Comparison of ENCODE assay signal across 1 cellular context in the genomic region with DNA sequence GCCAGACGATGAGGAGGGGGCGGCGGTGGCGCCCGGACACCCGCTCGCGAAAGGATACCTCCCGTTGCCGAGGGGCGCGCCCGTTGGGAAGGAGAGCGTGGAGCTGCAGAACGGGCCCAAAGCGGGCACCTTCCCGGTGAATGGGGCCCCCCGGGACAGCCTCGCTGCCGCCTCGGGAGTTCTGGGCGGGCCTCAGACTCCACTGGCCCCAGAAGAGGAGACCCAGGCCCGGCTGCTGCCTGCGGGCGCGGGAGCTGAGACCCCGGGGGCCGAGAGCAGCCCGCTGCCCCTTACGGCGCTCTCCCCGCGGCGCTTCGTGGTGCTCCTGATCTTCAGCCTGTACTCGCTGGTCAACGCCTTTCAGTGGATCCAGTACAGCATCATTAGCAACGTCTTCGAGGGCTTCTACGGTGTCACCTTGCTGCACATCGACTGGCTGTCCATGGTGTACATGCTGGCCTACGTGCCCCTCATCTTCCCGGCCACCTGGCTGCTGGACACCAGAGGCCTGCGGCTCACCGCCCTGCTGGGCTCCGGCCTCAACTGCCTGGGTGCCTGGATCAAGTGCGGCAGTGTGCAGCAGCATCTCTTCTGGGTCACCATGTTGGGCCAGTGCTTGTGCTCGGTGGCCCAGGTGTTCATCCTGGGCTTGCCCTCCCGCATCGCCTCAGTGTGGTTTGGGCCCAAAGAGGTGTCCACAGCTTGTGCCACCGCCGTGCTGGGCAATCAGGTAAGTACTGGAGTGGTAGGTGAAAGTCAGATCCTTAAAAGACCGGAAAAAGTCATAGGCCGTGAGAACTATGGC.
TF ChIP-seq lines count a peak whose summit lies in the region.

No MANE protein-coding gene starts in this region.

TF ChIP-seq in HepG2, 621 proteins besides CTCF, POLR2A, EP300 and RAD21 (continued from another document):
- TF ChIP-seq ZNF646 (CRISPR knock-in tag; IDR thresholded peaks at IDR 0.05) (peak; percentile 46; the same call in 1 of the 2 replicates), KLF12 (CRISPR knock-in tag; IDR thresholded peaks at IDR 0.05; ENCODE audit: borderline replicate concordance) (0 out of 2 replicates have a peak, but pooled peaks have one; percentile 42), LCORL (IDR thresholded peaks at IDR 0.05) (no peak), LCORL (CRISPR knock-in tag; IDR thresholded peaks at IDR 0.05) (0 out of 2 replicates have a peak, but pooled peaks have one; percentile 1), NFYC (CRISPR knock-in tag; IDR thresholded peaks at IDR 0.05) (no peak), HMG20A (CRISPR knock-in tag; IDR thresholded peaks at IDR 0.05; ENCODE audit: borderline replicate concordance) (no peak), ZNF205 (CRISPR knock-in tag; IDR thresholded peaks at IDR 0.05) (no peak), ZFYVE20 (CRISPR knock-in tag; IDR thresholded peaks at IDR 0.05; ENCODE audit: borderline replicate concordance, low read depth) (0 out of 2 replicates have a peak, but pooled peaks have one; percentile 30), RBFOX2 (IDR thresholded peaks at IDR 0.05; ENCODE audit: low read depth, low read length) (peak; percentile 82), ZNF354B (CRISPR knock-in tag; IDR thresholded peaks at IDR 0.05) (no peak), EEA1 (CRISPR knock-in tag; IDR thresholded peaks at IDR 0.05; ENCODE audit: borderline replicate concordance) (no peak), MTERF4 (CRISPR knock-in tag; IDR thresholded peaks at IDR 0.05) (peak; percentile 95)
- TF ChIP-seq, protein P1, sequence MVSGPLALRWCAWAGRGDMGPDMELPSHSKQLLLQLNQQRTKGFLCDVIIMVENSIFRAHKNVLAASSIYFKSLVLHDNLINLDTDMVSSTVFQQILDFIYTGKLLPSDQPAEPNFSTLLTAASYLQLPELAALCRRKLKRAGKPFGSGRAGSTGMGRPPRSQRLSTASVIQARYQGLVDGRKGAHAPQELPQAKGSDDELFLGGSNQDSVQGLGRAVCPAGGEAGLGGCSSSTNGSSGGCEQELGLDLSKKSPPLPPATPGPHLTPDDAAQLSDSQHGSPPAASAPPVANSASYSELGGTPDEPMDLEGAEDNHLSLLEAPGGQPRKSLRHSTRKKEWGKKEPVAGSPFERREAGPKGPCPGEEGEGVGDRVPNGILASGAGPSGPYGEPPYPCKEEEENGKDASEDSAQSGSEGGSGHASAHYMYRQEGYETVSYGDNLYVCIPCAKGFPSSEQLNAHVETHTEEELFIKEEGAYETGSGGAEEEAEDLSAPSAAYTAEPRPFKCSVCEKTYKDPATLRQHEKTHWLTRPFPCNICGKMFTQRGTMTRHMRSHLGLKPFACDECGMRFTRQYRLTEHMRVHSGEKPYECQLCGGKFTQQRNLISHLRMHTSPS (CRISPR knock-in tag; IDR thresholded peaks at IDR 0.05; ENCODE audit: low read depth) = peak; percentile 40; the same call in 1 of the 2 replicates
- TF ChIP-seq, protein P2, sequence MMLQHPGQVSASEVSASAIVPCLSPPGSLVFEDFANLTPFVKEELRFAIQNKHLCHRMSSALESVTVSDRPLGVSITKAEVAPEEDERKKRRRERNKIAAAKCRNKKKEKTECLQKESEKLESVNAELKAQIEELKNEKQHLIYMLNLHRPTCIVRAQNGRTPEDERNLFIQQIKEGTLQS (CRISPR knock-in tag; IDR thresholded peaks at IDR 0.05) = peak; percentile 2; the same call in 1 of the 2 replicates
- TF ChIP-seq, protein P3, sequence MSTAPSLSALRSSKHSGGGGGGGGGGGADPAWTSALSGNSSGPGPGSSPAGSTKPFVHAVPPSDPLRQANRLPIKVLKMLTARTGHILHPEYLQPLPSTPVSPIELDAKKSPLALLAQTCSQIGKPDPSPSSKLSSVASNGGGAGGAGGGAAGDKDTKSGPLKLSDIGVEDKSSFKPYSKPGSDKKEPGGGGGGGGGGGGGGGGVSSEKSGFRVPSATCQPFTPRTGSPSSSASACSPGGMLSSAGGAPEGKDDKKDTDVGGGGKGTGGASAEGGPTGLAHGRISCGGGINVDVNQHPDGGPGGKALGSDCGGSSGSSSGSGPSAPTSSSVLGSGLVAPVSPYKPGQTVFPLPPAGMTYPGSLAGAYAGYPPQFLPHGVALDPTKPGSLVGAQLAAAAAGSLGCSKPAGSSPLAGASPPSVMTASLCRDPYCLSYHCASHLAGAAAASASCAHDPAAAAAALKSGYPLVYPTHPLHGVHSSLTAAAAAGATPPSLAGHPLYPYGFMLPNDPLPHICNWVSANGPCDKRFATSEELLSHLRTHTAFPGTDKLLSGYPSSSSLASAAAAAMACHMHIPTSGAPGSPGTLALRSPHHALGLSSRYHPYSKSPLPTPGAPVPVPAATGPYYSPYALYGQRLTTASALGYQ (CRISPR knock-in tag; IDR thresholded peaks at IDR 0.05) = no peak
